ENCODE assay signal across 9 cellular contexts in genomic region chr11:1869427-1870325, GRCh38. TPM values are rescaled to one million over a fixed set of nuclear protein-coding genes. Genes with fewer than 3 reads are reported as not detected.
DNase-seq lines count a peak whose midpoint lies in the region; ATAC-seq and TF ChIP-seq lines count a peak whose summit lies in the region.
"Had no signal": no experiment of that assay in that cellular context is flagged by ENCODE, and none has a peak within 500 bp of the region (broad histone marks: within the 10 kb centered on the region; RNA-seq: fewer than 3 reads in every experiment).

No MANE protein-coding gene starts in this region.

- H3K27me3 Mint-ChIP-seq in endothelial cell (ENCODE audit: unreplicated experiment), result peaks cover 16% of the 10 kb centered on the region

- H3K4me1 Mint-ChIP-seq in endothelial cell (ENCODE audit: unreplicated experiment), result no peaks in the 10 kb centered on the region

- peak; percentile 40 for TF ChIP-seq CTCF in NB4 (IDR thresholded peaks at IDR 0.05; ENCODE audit: low read depth, low read length)
- TF ChIP-seq CTCF in fibroblast of the aortic adventitia (IDR thresholded peaks at IDR 0.05; ENCODE audit: insufficient read depth, low read length), result peak; percentile 67
- no peak for TF ChIP-seq CTCF in endothelial cell (IDR thresholded peaks at IDR 0.05; ENCODE audit: unreplicated experiment)

- no peaks in the 10 kb centered on the region for H3K9me3 ChIP-seq in skeletal muscle tissue (ENCODE audit: control insufficient read depth in 3 of 3, low read length in 3 of 3)

- TF ChIP-seq POLR2A in NB4 (IDR thresholded peaks at IDR 0.05; ENCODE audit: extremely low read depth, insufficient read length), result no peak

- H3K27ac ChIP-seq in skeletal muscle tissue (ENCODE audit: low read depth, low read length), result peak overlapping the region; percentile 40

- no peak overlapping the region for H3K4me3 ChIP-seq in NB4 (ENCODE audit: low read depth, low read length)
- H3K4me3 ChIP-seq in fibroblast of the aortic adventitia (ENCODE audit: low read depth, low read length), result peak overlapping the region; percentile 22
- peak overlapping the region; percentile 61 to 78 (median 66) for H3K4me3 ChIP-seq in skeletal muscle tissue (ENCODE audit: low read length in 3 of 3)

- DNase-seq in GM03348 (ENCODE audit: low spot score) (peak; percentile 53), NB4 (ENCODE audit: low read depth) (no peak), fibroblast of the aortic adventitia (ENCODE audit: low read depth) (peak; percentile 24), endothelial cell (ENCODE audit: low spot score) (no peak)
- DNase-seq: NCI-H146 had no signal

- peak overlapping the region; percentile 59 to 76 (median 74) for H3K9ac ChIP-seq in skeletal muscle tissue (ENCODE audit: low read depth in 1 of 3, low read length in 3 of 3)

- H3K36me3 Mint-ChIP-seq in endothelial cell (ENCODE audit: low read depth, unreplicated experiment), result no peaks in the 10 kb centered on the region

- ATAC-seq in HG02973 (IDR thresholded peaks at IDR 0.05; ENCODE audit: unreplicated experiment), result no peak
- ATAC-seq in HG03039 (IDR thresholded peaks at IDR 0.05; ENCODE audit: unreplicated experiment), result no peak

- no peak overlapping the region for H3K4me3 Mint-ChIP-seq in endothelial cell (ENCODE audit: unreplicated experiment)

- peaks cover 20 to 57% (median 28%) of the 10 kb centered on the region in 3 donors for H3K4me1 ChIP-seq in skeletal muscle tissue (ENCODE audit: control insufficient read depth in 3 of 3, insufficient read depth in 3 of 3, low read length in 3 of 3)

- H3K9me3 Mint-ChIP-seq in endothelial cell (ENCODE audit: unreplicated experiment), result no peaks in the 10 kb centered on the region

- H3K27ac Mint-ChIP-seq in endothelial cell (ENCODE audit: unreplicated experiment), result no peak overlapping the region

- H3K27me3 ChIP-seq in skeletal muscle tissue (ENCODE audit: control insufficient read depth in 3 of 3, insufficient read depth in 3 of 3, low read length in 3 of 3), result peaks cover 33 to 84% (median 41%) of the 10 kb centered on the region in 3 donors

- H3K36me3 ChIP-seq in skeletal muscle tissue (ENCODE audit: control insufficient read depth in 3 of 3, insufficient read depth in 3 of 3, low read length in 3 of 3), result peaks cover 0 to 3% (median 0%) of the 10 kb centered on the region in 3 donors

RNA-seq across cellular contexts. Expression of gene LSP1, which starts 16.8 kb away (rescaled TPM):
- total RNA-seq in fibroblast of the aortic adventitia (ENCODE audit: low replicate concordance) (18.7 and 40.2 TPM in 2 replicates), skeletal muscle tissue (29.2 TPM), endothelial cell (ENCODE audit: unreplicated experiment) (not detected)

RNA-seq across cellular contexts. Expression of gene PRR33, which starts 22.0 kb away (rescaled TPM):
- total RNA-seq in fibroblast of the aortic adventitia (ENCODE audit: low replicate concordance) (not detected in 2 replicates), skeletal muscle tissue (1.0 TPM), endothelial cell (ENCODE audit: unreplicated experiment) (not detected)
- total RNA-seq: T-helper 2 cell treated with Interferon-gamma antibody and Interleukin-4, amounts not matched to agents 100 ng/mL and 5 ng/mL, for 36 hours had no signal

RNA-seq across cellular contexts. Expression of gene TNNI2, which starts 30.9 kb away (rescaled TPM):
- total RNA-seq in fibroblast of the aortic adventitia (ENCODE audit: low replicate concordance) (not detected in 2 replicates), skeletal muscle tissue (2,937 TPM), endothelial cell (ENCODE audit: unreplicated experiment) (not detected)

RNA-seq across cellular contexts. Expression of gene SYT8, which starts 34.9 kb away (rescaled TPM):
- total RNA-seq in fibroblast of the aortic adventitia (ENCODE audit: low replicate concordance), result 0.82 TPM in 1 of 2 replicates, not detected in the other
- total RNA-seq in skeletal muscle tissue, result not detected
- not detected for total RNA-seq in endothelial cell (ENCODE audit: unreplicated experiment)
- total RNA-seq: T-helper 2 cell treated with Interferon-gamma antibody and Interleukin-4, amounts not matched to agents 100 ng/mL and 5 ng/mL, for 36 hours had no signal

RNA-seq across cellular contexts. Expression of gene TNNT3, which starts 49.8 kb away (rescaled TPM):
- total RNA-seq in fibroblast of the aortic adventitia (ENCODE audit: low replicate concordance), result 0.81 and 6.5 TPM in 2 replicates
- 4,042 TPM for total RNA-seq in skeletal muscle tissue
- total RNA-seq in endothelial cell (ENCODE audit: unreplicated experiment), result not detected

Comparison
In these comparisons a context has a peak if more than half of its experiments do, and no peak if none do; other contexts are left out.
1. DNase-seq: peak in GM03348 (single experiment) and fibroblast of the aortic adventitia (single experiment); none in NB4 (single experiment) and endothelial cell (single experiment).
2. RNA of gene LSP1, which starts 16.8 kb away (total RNA-seq): 18.7 to 40.2 TPM in fibroblast of the aortic adventitia and 29.2 TPM in skeletal muscle tissue (single experiment); not detected in endothelial cell (single experiment); every median in the first group is over 10 times any median in the second.
3. RNA of gene TNNI2, which starts 30.9 kb away (total RNA-seq): 2,937 TPM in skeletal muscle tissue (single experiment); not detected in fibroblast of the aortic adventitia and not detected in endothelial cell (single experiment); every median in the first group is over 1,000 times any median in the second.